Comparison of ENCODE assay signal across 8 cellular contexts in the genomic region with DNA sequence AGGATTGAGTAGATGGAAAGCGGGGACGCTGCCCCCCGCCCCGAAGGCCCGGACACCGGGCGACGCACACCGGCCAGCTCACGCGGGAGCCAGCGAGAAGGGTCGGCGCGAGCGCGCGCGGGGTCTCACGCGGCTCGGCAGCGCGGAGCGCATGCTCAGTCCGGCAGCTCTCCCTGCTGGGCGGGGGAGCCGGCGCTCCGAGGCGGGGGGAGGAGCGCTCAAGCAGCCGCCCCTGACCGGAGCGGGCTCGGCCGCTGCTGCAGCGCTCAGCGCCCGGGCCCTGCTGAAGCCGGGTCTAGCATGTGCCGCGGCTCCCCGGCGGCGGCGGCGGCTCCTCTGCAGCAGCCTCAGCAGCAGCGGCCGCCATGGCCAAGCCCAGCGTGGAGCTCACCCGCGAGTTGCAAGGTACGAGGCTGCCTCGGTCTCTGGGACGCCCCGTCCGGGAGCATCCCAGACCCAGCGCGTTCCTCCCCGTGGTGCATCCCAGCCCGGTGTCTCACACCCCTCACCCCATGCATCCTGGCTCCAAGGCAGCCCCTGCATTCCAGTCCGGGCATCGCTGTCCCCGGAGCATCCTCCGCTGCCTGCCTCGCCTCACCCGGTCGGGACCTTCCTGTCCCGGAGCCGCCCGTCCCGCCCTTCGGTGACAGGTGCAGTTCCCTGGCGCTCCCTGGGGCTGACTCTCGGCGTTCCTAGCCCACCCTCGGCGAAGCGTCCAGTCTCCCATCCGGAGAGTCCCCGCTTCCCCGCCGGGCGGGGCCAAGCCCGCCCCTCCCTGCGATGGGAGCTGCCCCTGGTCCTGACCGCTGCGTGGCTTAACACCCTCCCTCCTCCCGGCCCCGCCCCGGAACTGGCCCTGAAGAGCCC. TPM values are rescaled to one million over a fixed set of nuclear protein-coding genes. Genes with fewer than 3 reads are reported as not detected.
DNase-seq lines count a peak whose midpoint lies in the region; ATAC-seq, FAIRE-seq and TF ChIP-seq lines count a peak whose summit lies in the region.

A gene with protein sequence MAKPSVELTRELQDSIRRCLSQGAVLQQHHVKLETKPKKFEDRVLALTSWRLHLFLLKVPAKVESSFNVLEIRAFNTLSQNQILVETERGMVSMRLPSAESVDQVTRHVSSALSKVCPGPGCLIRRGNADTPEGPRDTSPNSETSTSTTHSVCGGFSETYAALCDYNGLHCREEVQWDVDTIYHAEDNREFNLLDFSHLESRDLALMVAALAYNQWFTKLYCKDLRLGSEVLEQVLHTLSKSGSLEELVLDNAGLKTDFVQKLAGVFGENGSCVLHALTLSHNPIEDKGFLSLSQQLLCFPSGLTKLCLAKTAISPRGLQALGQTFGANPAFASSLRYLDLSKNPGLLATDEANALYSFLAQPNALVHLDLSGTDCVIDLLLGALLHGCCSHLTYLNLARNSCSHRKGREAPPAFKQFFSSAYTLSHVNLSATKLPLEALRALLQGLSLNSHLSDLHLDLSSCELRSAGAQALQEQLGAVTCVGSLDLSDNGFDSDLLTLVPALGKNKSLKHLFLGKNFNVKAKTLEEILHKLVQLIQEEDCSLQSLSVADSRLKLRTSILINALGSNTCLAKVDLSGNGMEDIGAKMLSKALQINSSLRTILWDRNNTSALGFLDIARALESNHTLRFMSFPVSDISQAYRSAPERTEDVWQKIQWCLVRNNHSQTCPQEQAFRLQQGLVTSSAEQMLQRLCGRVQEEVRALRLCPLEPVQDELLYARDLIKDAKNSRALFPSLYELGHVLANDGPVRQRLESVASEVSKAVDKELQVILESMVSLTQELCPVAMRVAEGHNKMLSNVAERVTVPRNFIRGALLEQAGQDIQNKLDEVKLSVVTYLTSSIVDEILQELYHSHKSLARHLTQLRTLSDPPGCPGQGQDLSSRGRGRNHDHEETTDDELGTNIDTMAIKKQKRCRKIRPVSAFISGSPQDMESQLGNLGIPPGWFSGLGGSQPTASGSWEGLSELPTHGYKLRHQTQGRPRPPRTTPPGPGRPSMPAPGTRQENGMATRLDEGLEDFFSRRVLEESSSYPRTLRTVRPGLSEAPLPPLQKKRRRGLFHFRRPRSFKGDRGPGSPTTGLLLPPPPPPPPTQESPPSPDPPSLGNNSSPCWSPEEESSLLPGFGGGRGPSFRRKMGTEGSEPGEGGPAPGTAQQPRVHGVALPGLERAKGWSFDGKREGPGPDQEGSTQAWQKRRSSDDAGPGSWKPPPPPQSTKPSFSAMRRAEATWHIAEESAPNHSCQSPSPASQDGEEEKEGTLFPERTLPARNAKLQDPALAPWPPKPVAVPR (N-terminal part only) (plus strand): TSS at position 221 of the 867 bp plus-strand sequence. CDS start 145 bp downstream, at position 366.

- no peaks in the 10 kb centered on the region for H3K9me3 Mint-ChIP-seq in activated naive CD8-positive, alpha-beta T cell treated with anti-CD3 and anti-CD28 coated beads, Interleukin-2, amount 50 U/mL, for 24 hours

- no peaks in the 10 kb centered on the region for H3K79me2 ChIP-seq in KMS-11 (ENCODE audit: insufficient read depth, low read depth)

- peak; percentile 75 for DNase-seq in Daoy (ENCODE audit: low read depth)
- no peak for DNase-seq in SK-N-MC (ENCODE audit: low read depth, low spot score)
- peak; percentile 71 for DNase-seq in activated naive CD8-positive, alpha-beta T cell treated with anti-CD3 and anti-CD28 coated beads, Interleukin-2, amount 50 U/mL, for 24 hours
- DNase-seq in heart left ventricle, result peak; percentile 52 to 88 (median 70)
- DNase-seq in pancreas, result peak; percentile 62 to 88 (median 70)
- peak in 1 of 2 donors; percentile 60 for DNase-seq in uterus

- peaks cover 30% of the 10 kb centered on the region for H3K4me1 Mint-ChIP-seq in activated naive CD8-positive, alpha-beta T cell treated with anti-CD3 and anti-CD28 coated beads, Interleukin-2, amount 50 U/mL, for 24 hours

- H3K4me2 ChIP-seq in KMS-11, result peak within 1 kb of the TSS; percentile 57

- peak within 1 kb of the TSS; percentile 71 for H2AFZ ChIP-seq in KMS-11 (ENCODE audit: low read depth)

- H3K27ac Mint-ChIP-seq in activated naive CD8-positive, alpha-beta T cell treated with anti-CD3 and anti-CD28 coated beads, Interleukin-2, amount 50 U/mL, for 24 hours, result peak within 1 kb of the TSS; percentile 75

- H3K36me3 ChIP-seq in KMS-11 (ENCODE audit: insufficient read depth) (no peaks in the 10 kb centered on the region), SK-N-MC (ENCODE audit: insufficient read depth, low read length) (no peaks in the 10 kb centered on the region), heart left ventricle (no peaks in the 10 kb centered on the region), pancreas (no peaks in the 10 kb centered on the region), uterus (no peaks in the 10 kb centered on the region)

- peak; percentile 75 for ATAC-seq in GM21619 (IDR thresholded peaks at IDR 0.05; ENCODE audit: unreplicated experiment)
- peak; percentile 24 for ATAC-seq in activated naive CD8-positive, alpha-beta T cell treated with anti-CD3 and anti-CD28 coated beads, Interleukin-2, amount 50 U/mL, for 24 hours
- ATAC-seq in heart left ventricle, result peak; percentile 50 to 94 (median 87)
- peak; percentile 89 to 96 (median 94) for ATAC-seq in pancreas

- H3K9me3 ChIP-seq in SK-N-MC (ENCODE audit: low read depth, low read length), result no peaks in the 10 kb centered on the region
- H3K9me3 ChIP-seq in heart left ventricle, result no peaks in the 10 kb centered on the region
- H3K9me3 ChIP-seq in pancreas, result no peaks in the 10 kb centered on the region
- no peaks in the 10 kb centered on the region for H3K9me3 ChIP-seq in uterus

- TF ChIP-seq CTCF in KMS-11 (conservative IDR thresholded peaks at IDR 0.05; ENCODE audit: low read depth, low read length) (no peak), heart left ventricle (IDR thresholded peaks at IDR 0.05) (no peak), pancreas (IDR thresholded peaks at IDR 0.05) (no peak), uterus (IDR thresholded peaks at IDR 0.05) (peak in 1 of 4 experiments; percentile 3)

- H3K9ac ChIP-seq in KMS-11 (peak within 1 kb of the TSS; percentile 37; the same call in 1 of the 2 replicates), SK-N-MC (ENCODE audit: insufficient read length) (peak within 1 kb of the TSS; percentile 83)

- no peaks in the 10 kb centered on the region for H3K36me3 Mint-ChIP-seq in activated naive CD8-positive, alpha-beta T cell treated with anti-CD3 and anti-CD28 coated beads, Interleukin-2, amount 50 U/mL, for 24 hours (ENCODE audit: low read depth)

- H3K27me3 Mint-ChIP-seq in activated naive CD8-positive, alpha-beta T cell treated with anti-CD3 and anti-CD28 coated beads, Interleukin-2, amount 50 U/mL, for 24 hours, result peaks cover 31% of the 10 kb centered on the region

- no peak for FAIRE-seq in pancreas (lab: Jason Lieb, UNC)

- H4K20me1 ChIP-seq in KMS-11 (ENCODE audit: insufficient read depth), result no peaks in the 10 kb centered on the region

- no peak within 1 kb of the TSS for H3K27ac ChIP-seq in KMS-11
- no peak within 1 kb of the TSS for H3K27ac ChIP-seq in SK-N-MC
- peak within 1 kb of the TSS in 8 of 12 donors; percentile 14 to 72 (median 50) for H3K27ac ChIP-seq in heart left ventricle
- peak within 1 kb of the TSS; percentile 38 to 68 (median 46) for H3K27ac ChIP-seq in pancreas
- H3K27ac ChIP-seq in uterus, result peak within 1 kb of the TSS; percentile 65 to 74

- H3K4me3 Mint-ChIP-seq in activated naive CD8-positive, alpha-beta T cell treated with anti-CD3 and anti-CD28 coated beads, Interleukin-2, amount 50 U/mL, for 24 hours, result peak within 1 kb of the TSS; percentile 74

- WGBS in heart left ventricle, 4 donors, result 0 to 2% (median 1%) methylated on average over 19 to 92 of the region's 92 CpGs
- 1% methylated on average over 57 to 92 of the region's 92 CpGs for WGBS in pancreas, 2 donors

- no peak within 1 kb of the TSS for H3K4me3 ChIP-seq in KMS-11 (IDR thresholded peaks at IDR 0.05; ENCODE audit: insufficient read depth, low read depth, low read length)
- peak within 1 kb of the TSS; percentile 84 for H3K4me3 ChIP-seq in SK-N-MC
- H3K4me3 ChIP-seq in heart left ventricle, result peak within 1 kb of the TSS; percentile 28 to 75 (median 66)
- H3K4me3 ChIP-seq in pancreas, result peak within 1 kb of the TSS; percentile 49 to 70 (median 55)
- H3K4me3 ChIP-seq in uterus, result peak within 1 kb of the TSS; percentile 44 to 56

- intact Hi-C loops in heart left ventricle (cut with DNase I) (no loop called here), pancreas (cut with DNase I) (no loop called here), uterus (cut with DNase I; ENCODE audit: low total_unique reads) (no loop called here)

- H3K27me3 ChIP-seq in KMS-11 (ENCODE audit: insufficient read depth, low read depth), result peaks cover 16% of the 10 kb centered on the region; the same call in 1 of the 2 replicates
- peaks cover 0 to 6% (median 0%) of the 10 kb centered on the region in 9 donors for H3K27me3 ChIP-seq in heart left ventricle
- H3K27me3 ChIP-seq in pancreas, result no peaks in the 10 kb centered on the region
- no peaks in the 10 kb centered on the region for H3K27me3 ChIP-seq in uterus

- H3K4me1 ChIP-seq in KMS-11 (ENCODE audit: low read depth, poor library complexity, severe bottlenecking) (no peaks in the 10 kb centered on the region), heart left ventricle (peaks cover 0 to 18% (median 9%) of the 10 kb centered on the region in 12 donors), pancreas (peaks cover 0 to 6% (median 0%) of the 10 kb centered on the region in 3 donors), uterus (peaks cover 0 to 5% of the 10 kb centered on the region in 2 donors)

- TF ChIP-seq POLR2A in heart left ventricle (IDR thresholded peaks at IDR 0.05), result peak in 1 of 2 donors; percentile 14
- TF ChIP-seq POLR2A in uterus (IDR thresholded peaks at IDR 0.05), result peak in 1 of 2 donors; percentile 32

RNA-seq across cellular contexts. Expression of the gene that starts here (rescaled TPM):
- total RNA-seq in Daoy (2014; rRNA removed; shearing (Covaris generic)), result under 0.01 TPM in 1 of 2 replicates, not detected in the other
- total RNA-seq in heart left ventricle (under 1 TPM in 6 of 9 donors, not detected in 3; 0.05 to 0.38 (median 0.17) TPM), pancreas (under 1 TPM; 0.31 to 1.00 (median 0.71) TPM), uterus (under 1 TPM in 2 of 4 donors, not detected in 2; 0.21 to 0.48 TPM)
- polyA plus RNA-seq in heart left ventricle (under 1 TPM; 0.08 to 0.15 TPM), pancreas (1 to 10 TPM; 2.7 to 4.0 TPM)

Comparison
In these comparisons a context has a peak if more than half of its experiments do, and no peak if none do; other contexts are left out.
1. Peak in DNase-seq in Daoy; RNA of the gene not detected or under 1 TPM.
2. Peak in DNase-seq, ATAC-seq, H3K4me3 ChIP-seq and H3K27ac ChIP-seq in heart left ventricle; RNA of the gene not detected or under 1 TPM.
3. ATAC-seq: peak in every context shown above with its lines; median percentile 94 in pancreas; 87 in heart left ventricle; 75 in GM21619; 24 in activated naive CD8-positive, alpha-beta T cell treated with anti-CD3 and anti-CD28 coated beads, Interleukin-2, amount 50 U/mL, for 24 hours.
4. H3K27ac ChIP-seq: peak in pancreas (4 of 4) and uterus (2 of 2); none in KMS-11 (single experiment) and SK-N-MC (single experiment).